1 cellular context compared by ENCODE assay signal in genomic region chr15:50424066-50424890, GRCh38.
TF ChIP-seq lines count a peak whose summit lies in the region.

TSS of gene USP8 (plus strand) at chr15:50424405. CDS start at chr15:50439074, 14,669 bp downstream.

TF ChIP-seq in WTC11, 78 proteins besides CTCF, POLR2A, EP300 and RAD21 (continued from another document):
- TF ChIP-seq MAX (CRISPR knock-in tag; IDR thresholded peaks at IDR 0.05) = peak; percentile 65
- 0 out of 2 replicates have a peak, but pooled peaks have one; percentile 40 for TF ChIP-seq TEAD1 (CRISPR knock-in tag; IDR thresholded peaks at IDR 0.05)
- TF ChIP-seq ETV6 (CRISPR knock-in tag; IDR thresholded peaks at IDR 0.05) = peak; percentile 75; the same call in 1 of the 2 replicates
- no peak for TF ChIP-seq MLX (CRISPR knock-in tag; IDR thresholded peaks at IDR 0.05)
- peak; percentile 96 for TF ChIP-seq CREM (CRISPR knock-in tag; IDR thresholded peaks at IDR 0.05)
- peak; percentile 73; the same call in 1 of the 2 replicates for TF ChIP-seq SMAD3 (CRISPR knock-in tag; IDR thresholded peaks at IDR 0.05; ENCODE audit: borderline replicate concordance)
- TF ChIP-seq ZMAT4 (CRISPR knock-in tag; IDR thresholded peaks at IDR 0.05) = no peak
- TF ChIP-seq CREB1 (CRISPR knock-in tag; IDR thresholded peaks at IDR 0.05) = 0 out of 2 replicates have a peak, but pooled peaks have one; percentile 49
- TF ChIP-seq SP1 (CRISPR knock-in tag; conservative IDR thresholded peaks at IDR 0.05) = peak; percentile 97
- peak; percentile 88 for TF ChIP-seq FOXK1 (CRISPR knock-in tag; IDR thresholded peaks at IDR 0.05)
